In the genomic region with DNA sequence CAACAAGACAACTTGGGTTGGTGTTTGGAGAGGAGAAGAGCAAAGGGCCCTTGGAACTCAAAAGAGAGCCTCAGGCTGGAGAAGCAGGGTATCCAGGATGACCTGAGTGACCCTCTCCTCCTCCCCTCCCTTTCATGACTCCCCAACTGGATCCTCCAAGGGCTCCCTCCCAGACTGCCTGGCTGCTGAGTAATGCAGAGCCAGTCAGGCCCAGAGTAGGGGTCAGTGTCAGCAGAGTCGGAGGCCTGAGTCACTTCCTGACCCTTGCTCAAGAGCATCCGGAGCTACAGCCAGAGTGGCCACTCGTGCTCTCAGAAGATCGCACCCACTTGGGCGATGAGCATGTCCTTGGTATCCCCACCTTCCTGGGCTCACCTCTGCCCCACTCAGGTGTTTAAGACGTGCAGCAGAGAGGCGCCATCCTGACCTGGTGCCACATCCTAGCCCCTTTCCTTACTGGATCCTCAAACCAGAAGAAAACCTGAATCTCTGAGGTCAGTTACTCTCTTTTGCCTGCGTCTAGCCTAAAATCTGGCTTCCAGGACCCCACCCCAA, we compare ENCODE assay signal across 1 cellular context.
TF ChIP-seq lines count a peak whose summit lies in the region.

No MANE protein-coding gene starts in this region.

TF ChIP-seq in HepG2, 621 proteins besides CTCF, POLR2A, EP300 and RAD21 (continued from another document and continues in another):
- TF ChIP-seq, protein P1, sequence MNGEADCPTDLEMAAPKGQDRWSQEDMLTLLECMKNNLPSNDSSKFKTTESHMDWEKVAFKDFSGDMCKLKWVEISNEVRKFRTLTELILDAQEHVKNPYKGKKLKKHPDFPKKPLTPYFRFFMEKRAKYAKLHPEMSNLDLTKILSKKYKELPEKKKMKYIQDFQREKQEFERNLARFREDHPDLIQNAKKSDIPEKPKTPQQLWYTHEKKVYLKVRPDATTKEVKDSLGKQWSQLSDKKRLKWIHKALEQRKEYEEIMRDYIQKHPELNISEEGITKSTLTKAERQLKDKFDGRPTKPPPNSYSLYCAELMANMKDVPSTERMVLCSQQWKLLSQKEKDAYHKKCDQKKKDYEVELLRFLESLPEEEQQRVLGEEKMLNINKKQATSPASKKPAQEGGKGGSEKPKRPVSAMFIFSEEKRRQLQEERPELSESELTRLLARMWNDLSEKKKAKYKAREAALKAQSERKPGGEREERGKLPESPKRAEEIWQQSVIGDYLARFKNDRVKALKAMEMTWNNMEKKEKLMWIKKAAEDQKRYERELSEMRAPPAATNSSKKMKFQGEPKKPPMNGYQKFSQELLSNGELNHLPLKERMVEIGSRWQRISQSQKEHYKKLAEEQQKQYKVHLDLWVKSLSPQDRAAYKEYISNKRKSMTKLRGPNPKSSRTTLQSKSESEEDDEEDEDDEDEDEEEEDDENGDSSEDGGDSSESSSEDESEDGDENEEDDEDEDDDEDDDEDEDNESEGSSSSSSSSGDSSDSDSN (CRISPR knock-in tag; IDR thresholded peaks at IDR 0.05) = peak; percentile 65
- TF ChIP-seq ZMYM4 (CRISPR knock-in tag; IDR thresholded peaks at IDR 0.05) = no peak
- TF ChIP-seq ZNF678 (CRISPR knock-in tag; IDR thresholded peaks at IDR 0.05) = no peak
- TF ChIP-seq, protein P2, sequence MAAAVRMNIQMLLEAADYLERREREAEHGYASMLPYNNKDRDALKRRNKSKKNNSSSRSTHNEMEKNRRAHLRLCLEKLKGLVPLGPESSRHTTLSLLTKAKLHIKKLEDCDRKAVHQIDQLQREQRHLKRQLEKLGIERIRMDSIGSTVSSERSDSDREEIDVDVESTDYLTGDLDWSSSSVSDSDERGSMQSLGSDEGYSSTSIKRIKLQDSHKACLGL (CRISPR knock-in tag; IDR thresholded peaks at IDR 0.05) = no peak
- TF ChIP-seq IKZF1 (IDR thresholded peaks at IDR 0.05) = no peak
- TF ChIP-seq RAD51 (IDR thresholded peaks at IDR 0.05; ENCODE audit: borderline replicate concordance) = no peak
- TF ChIP-seq ZNF816 (CRISPR knock-in tag; IDR thresholded peaks at IDR 0.05; ENCODE audit: borderline replicate concordance) = no peak
- TF ChIP-seq, protein P3, sequence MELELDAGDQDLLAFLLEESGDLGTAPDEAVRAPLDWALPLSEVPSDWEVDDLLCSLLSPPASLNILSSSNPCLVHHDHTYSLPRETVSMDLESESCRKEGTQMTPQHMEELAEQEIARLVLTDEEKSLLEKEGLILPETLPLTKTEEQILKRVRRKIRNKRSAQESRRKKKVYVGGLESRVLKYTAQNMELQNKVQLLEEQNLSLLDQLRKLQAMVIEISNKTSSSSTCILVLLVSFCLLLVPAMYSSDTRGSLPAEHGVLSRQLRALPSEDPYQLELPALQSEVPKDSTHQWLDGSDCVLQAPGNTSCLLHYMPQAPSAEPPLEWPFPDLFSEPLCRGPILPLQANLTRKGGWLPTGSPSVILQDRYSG (CRISPR knock-in tag; IDR thresholded peaks at IDR 0.05) = no peak
- TF ChIP-seq, protein P4, sequence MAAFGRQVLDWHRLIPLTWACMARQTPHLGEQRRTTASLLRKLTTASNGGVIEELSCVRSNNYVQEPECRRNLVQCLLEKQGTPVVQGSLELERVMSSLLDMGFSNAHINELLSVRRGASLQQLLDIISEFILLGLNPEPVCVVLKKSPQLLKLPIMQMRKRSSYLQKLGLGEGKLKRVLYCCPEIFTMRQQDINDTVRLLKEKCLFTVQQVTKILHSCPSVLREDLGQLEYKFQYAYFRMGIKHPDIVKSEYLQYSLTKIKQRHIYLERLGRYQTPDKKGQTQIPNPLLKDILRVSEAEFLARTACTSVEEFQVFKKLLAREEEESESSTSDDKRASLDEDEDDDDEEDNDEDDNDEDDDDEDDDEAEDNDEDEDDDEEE (CRISPR knock-in tag; IDR thresholded peaks at IDR 0.05) = no peak; the same call in 1 of the 2 replicates
- TF ChIP-seq, protein P5, sequence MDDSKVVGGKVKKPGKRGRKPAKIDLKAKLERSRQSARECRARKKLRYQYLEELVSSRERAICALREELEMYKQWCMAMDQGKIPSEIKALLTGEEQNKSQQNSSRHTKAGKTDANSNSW (CRISPR knock-in tag; IDR thresholded peaks at IDR 0.05; ENCODE audit: borderline replicate concordance) = no peak
- no peak for TF ChIP-seq NCOA1 (CRISPR knock-in tag; IDR thresholded peaks at IDR 0.05)
- peak; percentile 61 for TF ChIP-seq ELF1 (CRISPR knock-in tag; IDR thresholded peaks at IDR 0.05)
- TF ChIP-seq NCOR1 (IDR thresholded peaks at IDR 0.05; ENCODE audit: borderline replicate concordance, low read length) = no peak
- TF ChIP-seq, protein P6, sequence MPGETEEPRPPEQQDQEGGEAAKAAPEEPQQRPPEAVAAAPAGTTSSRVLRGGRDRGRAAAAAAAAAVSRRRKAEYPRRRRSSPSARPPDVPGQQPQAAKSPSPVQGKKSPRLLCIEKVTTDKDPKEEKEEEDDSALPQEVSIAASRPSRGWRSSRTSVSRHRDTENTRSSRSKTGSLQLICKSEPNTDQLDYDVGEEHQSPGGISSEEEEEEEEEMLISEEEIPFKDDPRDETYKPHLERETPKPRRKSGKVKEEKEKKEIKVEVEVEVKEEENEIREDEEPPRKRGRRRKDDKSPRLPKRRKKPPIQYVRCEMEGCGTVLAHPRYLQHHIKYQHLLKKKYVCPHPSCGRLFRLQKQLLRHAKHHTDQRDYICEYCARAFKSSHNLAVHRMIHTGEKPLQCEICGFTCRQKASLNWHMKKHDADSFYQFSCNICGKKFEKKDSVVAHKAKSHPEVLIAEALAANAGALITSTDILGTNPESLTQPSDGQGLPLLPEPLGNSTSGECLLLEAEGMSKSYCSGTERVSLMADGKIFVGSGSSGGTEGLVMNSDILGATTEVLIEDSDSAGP (CRISPR knock-in tag; IDR thresholded peaks at IDR 0.05; ENCODE audit: borderline replicate concordance) = peak; percentile 66; the same call in 1 of the 2 replicates
- peak; percentile 64 for TF ChIP-seq ZNF501 (CRISPR knock-in tag; IDR thresholded peaks at IDR 0.05)
- no peak for TF ChIP-seq SNAI1 (CRISPR knock-in tag; IDR thresholded peaks at IDR 0.05; ENCODE audit: borderline replicate concordance)
- TF ChIP-seq NR2F1 (CRISPR knock-in tag; IDR thresholded peaks at IDR 0.05) = peak; percentile 68 to 78; a peak in 3 of 4 replicates
- TF ChIP-seq, protein P7, sequence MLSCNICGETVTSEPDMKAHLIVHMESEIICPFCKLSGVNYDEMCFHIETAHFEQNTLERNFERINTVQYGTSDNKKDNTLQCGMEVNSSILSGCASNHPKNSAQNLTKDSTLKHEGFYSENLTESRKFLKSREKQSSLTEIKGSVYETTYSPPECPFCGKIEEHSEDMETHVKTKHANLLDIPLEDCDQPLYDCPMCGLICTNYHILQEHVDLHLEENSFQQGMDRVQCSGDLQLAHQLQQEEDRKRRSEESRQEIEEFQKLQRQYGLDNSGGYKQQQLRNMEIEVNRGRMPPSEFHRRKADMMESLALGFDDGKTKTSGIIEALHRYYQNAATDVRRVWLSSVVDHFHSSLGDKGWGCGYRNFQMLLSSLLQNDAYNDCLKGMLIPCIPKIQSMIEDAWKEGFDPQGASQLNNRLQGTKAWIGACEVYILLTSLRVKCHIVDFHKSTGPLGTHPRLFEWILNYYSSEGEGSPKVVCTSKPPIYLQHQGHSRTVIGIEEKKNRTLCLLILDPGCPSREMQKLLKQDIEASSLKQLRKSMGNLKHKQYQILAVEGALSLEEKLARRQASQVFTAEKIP (CRISPR knock-in tag; IDR thresholded peaks at IDR 0.05; ENCODE audit: borderline replicate concordance) = no peak
- TF ChIP-seq ZNF430 (CRISPR knock-in tag; IDR thresholded peaks at IDR 0.05) = no peak
- TF ChIP-seq, protein P8, sequence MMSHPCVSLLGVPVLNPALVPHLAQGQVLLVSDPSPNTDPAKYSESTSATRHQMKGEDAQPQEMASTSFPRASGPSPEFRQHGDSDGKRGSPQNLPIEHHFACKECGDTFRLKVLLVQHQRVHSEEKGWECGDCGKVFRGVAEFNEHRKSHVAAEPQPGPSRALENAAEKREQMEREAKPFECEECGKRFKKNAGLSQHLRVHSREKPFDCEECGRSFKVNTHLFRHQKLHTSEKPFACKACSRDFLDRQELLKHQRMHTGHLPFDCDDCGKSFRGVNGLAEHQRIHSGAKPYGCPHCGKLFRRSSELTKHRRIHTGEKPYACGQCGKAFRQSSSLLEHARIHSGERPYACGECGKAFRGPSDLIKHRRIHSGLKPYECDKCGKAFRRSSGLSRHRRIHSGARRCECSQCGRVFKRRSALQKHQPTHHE (CRISPR knock-in tag; IDR thresholded peaks at IDR 0.05; ENCODE audit: borderline replicate concordance) = no peak
- TF ChIP-seq LCORL (IDR thresholded peaks at IDR 0.05) = no peak
- no peak for TF ChIP-seq LCORL (CRISPR knock-in tag; IDR thresholded peaks at IDR 0.05)
- no peak for TF ChIP-seq EZH2 (conservative IDR thresholded peaks at IDR 0.05; ENCODE audit: low read depth, low read length)
- peak; percentile 90 for TF ChIP-seq RXRA (CRISPR knock-in tag; IDR thresholded peaks at IDR 0.05)
- TF ChIP-seq, protein P9, sequence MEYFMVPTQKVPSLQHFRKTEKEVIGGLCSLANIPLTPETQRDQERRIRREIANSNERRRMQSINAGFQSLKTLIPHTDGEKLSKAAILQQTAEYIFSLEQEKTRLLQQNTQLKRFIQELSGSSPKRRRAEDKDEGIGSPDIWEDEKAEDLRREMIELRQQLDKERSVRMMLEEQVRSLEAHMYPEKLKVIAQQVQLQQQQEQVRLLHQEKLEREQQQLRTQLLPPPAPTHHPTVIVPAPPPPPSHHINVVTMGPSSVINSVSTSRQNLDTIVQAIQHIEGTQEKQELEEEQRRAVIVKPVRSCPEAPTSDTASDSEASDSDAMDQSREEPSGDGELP (IDR thresholded peaks at IDR 0.05; ENCODE audit: borderline replicate concordance, low read depth) = no peak
- TF ChIP-seq RELA (CRISPR knock-in tag; IDR thresholded peaks at IDR 0.05) = no peak
- TF ChIP-seq CBX2 (IDR thresholded peaks at IDR 0.05; ENCODE audit: low read depth, low read length) = no peak
- 0 out of 2 replicates have a peak, but pooled peaks have one; percentile 30 for TF ChIP-seq CBX2 (CRISPR knock-in tag; IDR thresholded peaks at IDR 0.05; ENCODE audit: low read depth)
- TF ChIP-seq, protein P10, sequence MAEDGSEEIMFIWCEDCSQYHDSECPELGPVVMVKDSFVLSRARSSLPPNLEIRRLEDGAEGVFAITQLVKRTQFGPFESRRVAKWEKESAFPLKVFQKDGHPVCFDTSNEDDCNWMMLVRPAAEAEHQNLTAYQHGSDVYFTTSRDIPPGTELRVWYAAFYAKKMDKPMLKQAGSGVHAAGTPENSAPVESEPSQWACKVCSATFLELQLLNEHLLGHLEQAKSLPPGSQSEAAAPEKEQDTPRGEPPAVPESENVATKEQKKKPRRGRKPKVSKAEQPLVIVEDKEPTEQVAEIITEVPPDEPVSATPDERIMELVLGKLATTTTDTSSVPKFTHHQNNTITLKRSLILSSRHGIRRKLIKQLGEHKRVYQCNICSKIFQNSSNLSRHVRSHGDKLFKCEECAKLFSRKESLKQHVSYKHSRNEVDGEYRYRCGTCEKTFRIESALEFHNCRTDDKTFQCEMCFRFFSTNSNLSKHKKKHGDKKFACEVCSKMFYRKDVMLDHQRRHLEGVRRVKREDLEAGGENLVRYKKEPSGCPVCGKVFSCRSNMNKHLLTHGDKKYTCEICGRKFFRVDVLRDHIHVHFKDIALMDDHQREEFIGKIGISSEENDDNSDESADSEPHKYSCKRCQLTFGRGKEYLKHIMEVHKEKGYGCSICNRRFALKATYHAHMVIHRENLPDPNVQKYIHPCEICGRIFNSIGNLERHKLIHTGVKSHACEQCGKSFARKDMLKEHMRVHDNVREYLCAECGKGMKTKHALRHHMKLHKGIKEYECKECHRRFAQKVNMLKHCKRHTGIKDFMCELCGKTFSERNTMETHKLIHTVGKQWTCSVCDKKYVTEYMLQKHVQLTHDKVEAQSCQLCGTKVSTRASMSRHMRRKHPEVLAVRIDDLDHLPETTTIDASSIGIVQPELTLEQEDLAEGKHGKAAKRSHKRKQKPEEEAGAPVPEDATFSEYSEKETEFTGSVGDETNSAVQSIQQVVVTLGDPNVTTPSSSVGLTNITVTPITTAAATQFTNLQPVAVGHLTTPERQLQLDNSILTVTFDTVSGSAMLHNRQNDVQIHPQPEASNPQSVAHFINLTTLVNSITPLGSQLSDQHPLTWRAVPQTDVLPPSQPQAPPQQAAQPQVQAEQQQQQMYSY (CRISPR knock-in tag; IDR thresholded peaks at IDR 0.05) = no peak
- 0 out of 2 replicates have a peak, but pooled peaks have one; percentile 36 for TF ChIP-seq ZNF724P (CRISPR knock-in tag; IDR thresholded peaks at IDR 0.05; ENCODE audit: borderline replicate concordance)
- TF ChIP-seq FOXM1 (CRISPR knock-in tag; IDR thresholded peaks at IDR 0.05) = no peak
- TF ChIP-seq ZNF235 (CRISPR knock-in tag; IDR thresholded peaks at IDR 0.05; ENCODE audit: borderline replicate concordance) = no peak
- TF ChIP-seq, protein P11, sequence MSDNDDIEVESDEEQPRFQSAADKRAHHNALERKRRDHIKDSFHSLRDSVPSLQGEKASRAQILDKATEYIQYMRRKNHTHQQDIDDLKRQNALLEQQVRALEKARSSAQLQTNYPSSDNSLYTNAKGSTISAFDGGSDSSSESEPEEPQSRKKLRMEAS (IDR thresholded peaks at IDR 0.05) = peak; percentile 50; the same call in 1 of the 2 replicates
- no peak for TF ChIP-seq EHMT2 (IDR thresholded peaks at IDR 0.05; ENCODE audit: borderline replicate concordance, low read depth, low read length)
- TF ChIP-seq SRSF9 (IDR thresholded peaks at IDR 0.05; ENCODE audit: borderline replicate concordance, insufficient read depth, low read depth, low read length, poor library complexity, severe bottlenecking) = no peak
- TF ChIP-seq SALL2 (CRISPR knock-in tag; IDR thresholded peaks at IDR 0.05) = no peak
- TF ChIP-seq, protein P12, sequence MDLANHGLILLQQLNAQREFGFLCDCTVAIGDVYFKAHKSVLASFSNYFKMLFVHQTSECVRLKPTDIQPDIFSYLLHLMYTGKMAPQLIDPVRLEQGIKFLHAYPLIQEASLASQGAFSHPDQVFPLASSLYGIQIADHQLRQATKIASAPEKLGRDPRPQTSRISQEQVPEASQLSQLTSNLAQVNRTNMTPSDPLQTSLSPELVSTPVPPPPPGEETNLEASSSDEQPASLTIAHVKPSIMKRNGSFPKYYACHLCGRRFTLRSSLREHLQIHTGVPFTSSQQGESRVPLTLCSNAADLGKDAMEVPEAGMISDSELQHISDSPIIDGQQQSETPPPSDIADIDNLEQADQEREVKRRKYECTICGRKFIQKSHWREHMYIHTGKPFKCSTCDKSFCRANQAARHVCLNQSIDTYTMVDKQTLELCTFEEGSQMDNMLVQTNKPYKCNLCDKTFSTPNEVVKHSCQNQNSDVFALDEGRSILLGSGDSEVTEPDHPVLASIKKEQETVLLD (CRISPR knock-in tag; IDR thresholded peaks at IDR 0.05; ENCODE audit: low read depth) = no peak
- no peak for TF ChIP-seq ZNF333 (CRISPR knock-in tag; IDR thresholded peaks at IDR 0.05; ENCODE audit: borderline replicate concordance)
- no peak for TF ChIP-seq MTF2 (CRISPR knock-in tag; IDR thresholded peaks at IDR 0.05; ENCODE audit: borderline replicate concordance)
- no peak for TF ChIP-seq THYN1 (CRISPR knock-in tag; IDR thresholded peaks at IDR 0.05; ENCODE audit: borderline replicate concordance, low read depth)
- TF ChIP-seq ZMYM3 (CRISPR knock-in tag; IDR thresholded peaks at IDR 0.05) = peak; percentile 62; the same call in 1 of the 2 replicates
- no peak for TF ChIP-seq ZNF839 (CRISPR knock-in tag; IDR thresholded peaks at IDR 0.05; ENCODE audit: borderline replicate concordance)
- peak; percentile 73 for TF ChIP-seq KAT8 (CRISPR knock-in tag; IDR thresholded peaks at IDR 0.05)
- no peak for TF ChIP-seq ZSCAN9 (CRISPR knock-in tag; IDR thresholded peaks at IDR 0.05; ENCODE audit: borderline replicate concordance)
- TF ChIP-seq SETDB1 (CRISPR knock-in tag; IDR thresholded peaks at IDR 0.05; ENCODE audit: borderline replicate concordance) = no peak
- peak; percentile 66; the same call in 1 of the 2 replicates for TF ChIP-seq HDAC2 (CRISPR knock-in tag; IDR thresholded peaks at IDR 0.05)
- TF ChIP-seq RFX3 (CRISPR knock-in tag; IDR thresholded peaks at IDR 0.05) = no peak
- TF ChIP-seq ZNF550 (CRISPR knock-in tag; IDR thresholded peaks at IDR 0.05; ENCODE audit: borderline replicate concordance) = no peak
- TF ChIP-seq ZNF737 (CRISPR knock-in tag; IDR thresholded peaks at IDR 0.05; ENCODE audit: borderline replicate concordance) = no peak
- peak; percentile 50; the same call in 1 of the 2 replicates for TF ChIP-seq ZNF589 (CRISPR knock-in tag; conservative IDR thresholded peaks at IDR 0.05)
